Comparison of ENCODE assay signal across 18 cellular contexts in genomic region chr3:140453750-140454149, GRCh38.
DNase-seq lines count a peak whose midpoint lies in the region; ATAC-seq and TF ChIP-seq lines count a peak whose summit lies in the region.
"Had no signal": no experiment of that assay in that cellular context is flagged by ENCODE, and none has a peak within 500 bp of the region (broad histone marks: within the 10 kb centered on the region; RNA-seq: fewer than 3 reads in every experiment).

No MANE protein-coding gene starts in this region.

- TF ChIP-seq CTCF in natural killer cell (IDR thresholded peaks at IDR 0.05) (no peak), heart left ventricle (IDR thresholded peaks at IDR 0.05) (no peak)

- H2AK5ac ChIP-seq in neuronal stem cell (ENCODE audit: low read depth, low read length), result no peak overlapping the region

- no peak overlapping the region for H3K23ac ChIP-seq in neuronal stem cell (ENCODE audit: low read depth, low read length, poor library complexity)

- H2AFZ ChIP-seq in neuronal stem cell (ENCODE audit: low read length), result no peak overlapping the region

- no peak for TF ChIP-seq POLR2A in heart left ventricle (IDR thresholded peaks at IDR 0.05)

- H3K4me3 ChIP-seq in neuronal stem cell (ENCODE audit: low read length in 2 of 2) (no peak overlapping the region), heart left ventricle (no peak overlapping the region)
- H3K4me3 ChIP-seq: A549; BLaER1 treated with 17β-estradiol and CSF1 and Interleukin-3, amounts not matched to agents 10 nM and 100 nM had no signal

- H4K8ac ChIP-seq in neuronal stem cell (ENCODE audit: low read depth, low read length), result no peak overlapping the region

- no peak overlapping the region for H2BK120ac ChIP-seq in neuronal stem cell (ENCODE audit: low read depth, low read length)

- H3K4me1 Mint-ChIP-seq in central memory CD8-positive, alpha-beta T cell, result peaks cover 4% of the 10 kb centered on the region
- H3K4me1 Mint-ChIP-seq in immature natural killer cell (peaks cover 36 to 49% of the 10 kb centered on the region in 2 donors), natural killer cell (peaks cover 34 to 50% of the 10 kb centered on the region in 2 donors)
- H3K4me1 Mint-ChIP-seq: B cell had no signal

- intact Hi-C loops in natural killer cell (cut with micrococcal nuclease) (no loop called here), heart left ventricle (cut with DNase I) (no loop called here)

- no peaks in the 10 kb centered on the region for H3K79me1 ChIP-seq in neuronal stem cell (ENCODE audit: low read depth, low read length)

- WGBS in neuronal stem cell (ENCODE audit: extremely low coverage in 2 of 2, insufficient read length in 2 of 2, insufficient replicate concordance in 1 of 2), 2 donors, result no CpG with 5 or more reads among the region's 2 CpGs
- 82 to 94% (median 89%) methylated on average over 2 of the region's 2 CpGs for WGBS in heart left ventricle, 4 donors

- H3K14ac ChIP-seq in neuronal stem cell (ENCODE audit: low read length), result no peak overlapping the region

- no peak overlapping the region for H2BK5ac ChIP-seq in neuronal stem cell (ENCODE audit: low read length)

- no peaks in the 10 kb centered on the region for H3K9me3 Mint-ChIP-seq in central memory CD8-positive, alpha-beta T cell
- H3K9me3 Mint-ChIP-seq in immature natural killer cell, result no peaks in the 10 kb centered on the region
- H3K9me3 Mint-ChIP-seq in natural killer cell, result peaks cover 0 to 2% of the 10 kb centered on the region in 2 donors
- H3K9me3 Mint-ChIP-seq: CD4-positive, alpha-beta T cell; CD8-positive, alpha-beta T cell had no signal

- no peak for DNase-seq in central memory CD8-positive, alpha-beta T cell (ENCODE audit: low spot score in 2 of 2)
- DNase-seq in immature natural killer cell (peak; percentile 48 to 54 (median 53)), natural killer cell (no peak), neuronal stem cell (ENCODE audit: low spot score) (no peak), heart left ventricle (no peak), NK-92 (lab: John Stamatoyannopoulos, UW; ENCODE audit: unreplicated experiment) (no peak)
- DNase-seq: AML-193; Caco-2; Calu3; CD4-positive, alpha-beta T cell; CD8-positive, alpha-beta T cell; DMS79 treated with DMSO at 0.1 percent for 48 hours; GF-D8 had no signal

- H3K36me3 ChIP-seq in neuronal stem cell (replicated peaks in 1 of 2; ENCODE audit: control insufficient read depth in 2 of 2, insufficient read depth in 2 of 2, low read length in 2 of 2) (no peaks in the 10 kb centered on the region), heart left ventricle (no peaks in the 10 kb centered on the region)
- H3K36me3 ChIP-seq: BLaER1 treated with 17β-estradiol and CSF1 and Interleukin-3, amounts not matched to agents 10 nM and 100 nM had no signal

- no peaks in the 10 kb centered on the region for H3K27me3 Mint-ChIP-seq in central memory CD8-positive, alpha-beta T cell
- H3K27me3 Mint-ChIP-seq in immature natural killer cell (ENCODE audit: low read depth in 3 of 3), result peaks cover 1 to 16% (median 9%) of the 10 kb centered on the region in 3 donors
- H3K27me3 Mint-ChIP-seq in natural killer cell (ENCODE audit: low read depth in 2 of 2), result peaks cover 15 to 20% of the 10 kb centered on the region in 2 donors
- H3K27me3 Mint-ChIP-seq: B cell; CD4-positive, alpha-beta T cell had no signal

- ATAC-seq in central memory CD8-positive, alpha-beta T cell (replicated peaks; ENCODE audit: extremely low read depth, poor library complexity, severe bottlenecking), result peak; percentile 73
- peak; percentile 82 to 97 (median 92) for ATAC-seq in natural killer cell
- ATAC-seq in heart left ventricle, result no peak
- ATAC-seq: A549; CD8-positive, alpha-beta T cell had no signal

- no peak overlapping the region for H3K18ac ChIP-seq in neuronal stem cell (ENCODE audit: low read length)

- no peak overlapping the region for H3K27ac Mint-ChIP-seq in central memory CD8-positive, alpha-beta T cell (ENCODE audit: low read depth)
- H3K27ac Mint-ChIP-seq in immature natural killer cell (peak overlapping the region; percentile 29 to 78 (median 48)), natural killer cell (peak overlapping the region in 1 of 2 donors; percentile 41)
- H3K27ac Mint-ChIP-seq: B cell; CD4-positive, alpha-beta T cell; CD8-positive, alpha-beta T cell had no signal

- no peak overlapping the region for H4K91ac ChIP-seq in neuronal stem cell (ENCODE audit: low read depth, low read length, poor library complexity)

- no peak overlapping the region for H3K4me2 ChIP-seq in neuronal stem cell (ENCODE audit: insufficient read depth, low read length, poor library complexity, severe bottlenecking)
- H3K4me2 ChIP-seq: A549; BLaER1 treated with 17β-estradiol and CSF1 and Interleukin-3, amounts not matched to agents 10 nM and 100 nM had no signal

- H3K27ac ChIP-seq in neuronal stem cell (replicated peaks; ENCODE audit: low read length) (no peak overlapping the region), heart left ventricle (no peak overlapping the region)
- H3K27ac ChIP-seq: 22Rv1; A549; BLaER1 treated with 17β-estradiol and CSF1 and Interleukin-3, amounts not matched to agents 10 nM and 100 nM; C4-2B had no signal

- H3K4me1 ChIP-seq in neuronal stem cell (ENCODE audit: control insufficient read depth in 2 of 2, insufficient read depth in 1 of 2, low read depth in 1 of 2, low read length in 2 of 2), result no peaks in the 10 kb centered on the region
- peaks cover 0 to 4% (median 0%) of the 10 kb centered on the region in 12 donors for H3K4me1 ChIP-seq in heart left ventricle
- H3K4me1 ChIP-seq: A549; BLaER1 treated with 17β-estradiol and CSF1 and Interleukin-3, amounts not matched to agents 10 nM and 100 nM had no signal

- H3K9ac ChIP-seq in neuronal stem cell (ENCODE audit: low read depth, low read length, poor library complexity), result no peak overlapping the region
- H3K9ac ChIP-seq: BLaER1 treated with 17β-estradiol and CSF1 and Interleukin-3, amounts not matched to agents 10 nM and 100 nM had no signal

- no peak overlapping the region for H2BK15ac ChIP-seq in neuronal stem cell (ENCODE audit: low read length)

- no peak overlapping the region for H2BK12ac ChIP-seq in neuronal stem cell (ENCODE audit: low read length)

- no peak overlapping the region for H3K4ac ChIP-seq in neuronal stem cell (ENCODE audit: low read length)

- H3K27me3 ChIP-seq in neuronal stem cell (ENCODE audit: control insufficient read depth in 3 of 3, insufficient read depth in 3 of 3, low read depth in 1 of 3, low read length in 3 of 3) (no peaks in the 10 kb centered on the region), heart left ventricle (no peaks in the 10 kb centered on the region)
- H3K27me3 ChIP-seq: BLaER1 treated with 17β-estradiol and CSF1 and Interleukin-3, amounts not matched to agents 10 nM and 100 nM had no signal

- H3K9me3 ChIP-seq in neuronal stem cell (replicated peaks in 1 of 2; ENCODE audit: control insufficient read depth in 2 of 2, insufficient read depth in 1 of 2, low read depth in 1 of 2, low read length in 2 of 2) (no peaks in the 10 kb centered on the region), heart left ventricle (no peaks in the 10 kb centered on the region)
- H3K9me3 ChIP-seq: A549; BLaER1 treated with 17β-estradiol and CSF1 and Interleukin-3, amounts not matched to agents 10 nM and 100 nM; Caco-2 had no signal

- no peaks in the 10 kb centered on the region for H3K36me3 Mint-ChIP-seq in central memory CD8-positive, alpha-beta T cell (ENCODE audit: insufficient read depth)
- H3K36me3 Mint-ChIP-seq in immature natural killer cell (no peaks in the 10 kb centered on the region), natural killer cell (no peaks in the 10 kb centered on the region)
- H3K36me3 Mint-ChIP-seq: CD8-positive, alpha-beta T cell had no signal

- no peak overlapping the region for H3K4me3 Mint-ChIP-seq in central memory CD8-positive, alpha-beta T cell
- peak overlapping the region; percentile 23 to 68 (median 43) for H3K4me3 Mint-ChIP-seq in immature natural killer cell
- H3K4me3 Mint-ChIP-seq in natural killer cell, result peak overlapping the region; percentile 50
- H3K4me3 Mint-ChIP-seq: B cell; CD4-positive, alpha-beta T cell; CD8-positive, alpha-beta T cell had no signal

Comparison
In these comparisons a context has a peak if more than half of its experiments do, and no peak if none do; other contexts are left out.
1. ATAC-seq: peak in central memory CD8-positive, alpha-beta T cell (single experiment) and natural killer cell (3 of 3); none in heart left ventricle (0 of 4).
2. DNase-seq: peak in immature natural killer cell (3 of 3); none in central memory CD8-positive, alpha-beta T cell (0 of 2), natural killer cell (single experiment), neuronal stem cell (single experiment), heart left ventricle (0 of 5) and NK-92 (single experiment).